20 cellular contexts compared by ENCODE assay signal in the genomic region with DNA sequence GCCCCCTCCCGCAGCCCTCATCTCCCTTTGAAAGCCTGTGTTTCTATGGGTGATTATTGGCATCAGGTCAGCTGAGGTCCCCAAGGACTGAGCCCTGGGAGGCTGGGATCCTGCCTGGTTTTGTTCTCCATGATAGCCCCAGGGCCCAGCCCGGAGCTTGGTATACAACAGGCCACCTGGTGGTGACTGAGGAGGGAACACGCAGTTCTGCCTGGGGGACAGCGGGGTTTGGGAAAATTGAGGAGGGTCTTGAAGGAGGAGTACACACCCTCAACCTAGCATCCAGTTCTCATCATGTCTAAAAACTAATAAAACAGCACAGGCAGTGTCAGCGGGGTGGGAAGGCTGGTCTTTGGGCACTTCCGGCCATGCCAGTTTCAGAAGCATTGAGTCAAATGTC.
DNase-seq lines count a peak whose midpoint lies in the region; ATAC-seq and TF ChIP-seq lines count a peak whose summit lies in the region.
"Had no signal": no experiment of that assay in that cellular context is flagged by ENCODE, and none has a peak within 500 bp of the region (broad histone marks: within the 10 kb centered on the region; RNA-seq: fewer than 3 reads in every experiment).

No MANE protein-coding gene starts in this region.

- H3K4me3 Mint-ChIP-seq in naive thymus-derived CD4-positive, alpha-beta T cell, result no peak overlapping the region
- H3K4me3 Mint-ChIP-seq: CD4-positive, alpha-beta T cell; stimulated activated naive CD8-positive, alpha-beta T cell treated with anti-CD3 and anti-CD28 coated beads, Interleukin-15, Interleukin-2, amounts not matched to agents 100 ng/mL and 50 ng/mL, for 24 hours had no signal

- peaks cover 0 to 11% (median 1%) of the 10 kb centered on the region in 7 donors for H3K4me1 Mint-ChIP-seq in naive thymus-derived CD4-positive, alpha-beta T cell

- H3K9me3 Mint-ChIP-seq in naive thymus-derived CD4-positive, alpha-beta T cell, result no peaks in the 10 kb centered on the region
- H3K9me3 Mint-ChIP-seq: CD4-positive, alpha-beta T cell; stimulated activated naive CD8-positive, alpha-beta T cell treated with anti-CD3 and anti-CD28 coated beads, Interleukin-15, Interleukin-2, amounts not matched to agents 100 ng/mL and 50 ng/mL, for 24 hours had no signal

- CTCF ChIA-PET in naive thymus-derived CD4-positive, alpha-beta T cell (lab: Charles Lee), result no interaction called here

- DNase-seq in NCI-H748 (lab: John Stamatoyannopoulos, UW; ENCODE audit: unreplicated experiment), result peak; percentile 1
- DNase-seq in NCI-H748 treated with DMSO at 0.1 percent for 48 hours (lab: John Stamatoyannopoulos, UW), result no peak
- peak; percentile 24 for DNase-seq in NCI-H146 treated with DMSO at 0.1 percent for 48 hours (lab: John Stamatoyannopoulos, UW; ENCODE audit: unreplicated experiment)
- no peak for DNase-seq in epithelial cell of proximal tubule (ENCODE audit: low read depth)
- peak; percentile 46 for DNase-seq in sigmoid colon
- DNase-seq in body of pancreas, result no peak
- DNase-seq in naive thymus-derived CD4-positive, alpha-beta T cell, result no peak
- DNase-seq: activated gamma-delta T cell; CD4-positive, alpha-beta T cell; colonic mucosa; head of caudate nucleus; mucosa of descending colon; NCI-H1417 treated with DMSO at 0.1 percent for 48 hours; NCI-H524; pancreas; RPMI8226 had no signal

- H3K36me3 Mint-ChIP-seq in naive thymus-derived CD4-positive, alpha-beta T cell, result peaks cover 0 to 13% (median 4%) of the 10 kb centered on the region in 5 donors

- TF ChIP-seq EP300 in sigmoid colon (IDR thresholded peaks at IDR 0.05), result no peak

- no peaks in the 10 kb centered on the region for H3K36me3 ChIP-seq in sigmoid colon
- no peaks in the 10 kb centered on the region for H3K36me3 ChIP-seq in body of pancreas (replicated peaks in 1 of 2; ENCODE audit: insufficient read depth in 1 of 2, low read depth in 2 of 2)
- H3K36me3 ChIP-seq in naive thymus-derived CD4-positive, alpha-beta T cell (ENCODE audit: control insufficient read depth in 2 of 3, insufficient read depth in 3 of 3, low read length in 3 of 3), result no peaks in the 10 kb centered on the region
- H3K36me3 ChIP-seq: colonic mucosa, pancreas had no signal

- TF ChIP-seq POLR2A in sigmoid colon (IDR thresholded peaks at IDR 0.05) (no peak), body of pancreas (IDR thresholded peaks at IDR 0.05) (no peak)

- H3K4me1 ChIP-seq in sigmoid colon, result peaks cover 0 to 23% (median 14%) of the 10 kb centered on the region in 4 donors
- H3K4me1 ChIP-seq in body of pancreas, result no peaks in the 10 kb centered on the region
- no peaks in the 10 kb centered on the region for H3K4me1 ChIP-seq in naive thymus-derived CD4-positive, alpha-beta T cell (ENCODE audit: control insufficient read depth in 2 of 2, insufficient read depth in 2 of 2, low read length in 2 of 2)
- H3K4me1 ChIP-seq: A549, colonic mucosa, pancreas had no signal

- H3K27ac ChIP-seq in sigmoid colon, result no peak overlapping the region
- H3K27ac ChIP-seq in body of pancreas, result no peak overlapping the region
- no peak overlapping the region for H3K27ac ChIP-seq in naive thymus-derived CD4-positive, alpha-beta T cell (ENCODE audit: low read depth, low read length)
- H3K27ac ChIP-seq: A549, colonic mucosa, pancreas had no signal

- H3K27me3 ChIP-seq in sigmoid colon (no peaks in the 10 kb centered on the region), body of pancreas (no peaks in the 10 kb centered on the region)
- H3K27me3 ChIP-seq in naive thymus-derived CD4-positive, alpha-beta T cell (ENCODE audit: control insufficient read depth in 2 of 2, insufficient read depth in 2 of 2, low read length in 2 of 2), result no peaks in the 10 kb centered on the region
- H3K27me3 ChIP-seq: colonic mucosa, pancreas had no signal

- H3K4me3 ChIP-seq in epithelial cell of proximal tubule (ENCODE audit: low read depth, low read length) (no peak overlapping the region), sigmoid colon (no peak overlapping the region), body of pancreas (no peak overlapping the region)
- no peak overlapping the region for H3K4me3 ChIP-seq in naive thymus-derived CD4-positive, alpha-beta T cell (ENCODE audit: low read length)
- H3K4me3 ChIP-seq: A549, colonic mucosa, mucosa of descending colon, pancreas had no signal

- POLR2A ChIA-PET in naive thymus-derived CD4-positive, alpha-beta T cell (lab: Charles Lee), result no interaction called here

- H3K27me3 Mint-ChIP-seq in naive thymus-derived CD4-positive, alpha-beta T cell, result no peaks in the 10 kb centered on the region
- H3K27me3 Mint-ChIP-seq: CD4-positive, alpha-beta T cell; stimulated activated naive CD8-positive, alpha-beta T cell treated with anti-CD3 and anti-CD28 coated beads, Interleukin-15, Interleukin-2, amounts not matched to agents 100 ng/mL and 50 ng/mL, for 24 hours had no signal

- ATAC-seq in GM19455 (IDR thresholded peaks at IDR 0.05; ENCODE audit: unreplicated experiment) (no peak), body of pancreas (no peak)
- ATAC-seq in naive thymus-derived CD4-positive, alpha-beta T cell, result no peak
- ATAC-seq: esophagus mucosa, mucosa of descending colon, pancreas had no signal

- peak; percentile 40 for TF ChIP-seq CTCF in epithelial cell of proximal tubule (conservative IDR thresholded peaks at IDR 0.05; ENCODE audit: low read depth, low read length)
- TF ChIP-seq CTCF in sigmoid colon (IDR thresholded peaks at IDR 0.05), result no peak
- no peak for TF ChIP-seq CTCF in body of pancreas (IDR thresholded peaks at IDR 0.05)

- H3K27ac Mint-ChIP-seq in naive thymus-derived CD4-positive, alpha-beta T cell, result no peak overlapping the region
- H3K27ac Mint-ChIP-seq: CD4-positive, alpha-beta T cell; stimulated activated naive CD8-positive, alpha-beta T cell treated with anti-CD3 and anti-CD28 coated beads, Interleukin-15, Interleukin-2, amounts not matched to agents 100 ng/mL and 50 ng/mL, for 24 hours had no signal

- intact Hi-C loops in sigmoid colon (cut with DNase I), result no loop called here
- intact Hi-C loops in body of pancreas (cut with DNase I), result no loop called here
- intact Hi-C loops in naive thymus-derived CD4-positive, alpha-beta T cell (cut with micrococcal nuclease), result no loop called here

- WGBS in sigmoid colon, 2 donors, result 96 to 97% methylated on average over 6 of the region's 6 CpGs
- 98 to 100% methylated on average over 5 to 6 of the region's 6 CpGs for WGBS in body of pancreas, 2 donors

- H3K9me3 ChIP-seq in sigmoid colon (no peaks in the 10 kb centered on the region), body of pancreas (no peaks in the 10 kb centered on the region)
- no peaks in the 10 kb centered on the region for H3K9me3 ChIP-seq in naive thymus-derived CD4-positive, alpha-beta T cell (ENCODE audit: control insufficient read depth in 2 of 3, low read length in 3 of 3)
- H3K9me3 ChIP-seq: A549, colonic mucosa, mucosa of descending colon, pancreas had no signal

Comparison
In these comparisons a context has a peak if more than half of its experiments do, and no peak if none do; other contexts are left out.
1. DNase-seq: peak in NCI-H748 (single experiment), NCI-H146 treated with DMSO at 0.1 percent for 48 hours (single experiment) and sigmoid colon (single experiment); none in NCI-H748 treated with DMSO at 0.1 percent for 48 hours (single experiment), epithelial cell of proximal tubule (single experiment), body of pancreas (0 of 4) and naive thymus-derived CD4-positive, alpha-beta T cell (0 of 9).